Comparison of ENCODE assay signal across 8 cellular contexts in genomic region chr4:56757270-56757746, GRCh38.
DNase-seq lines count a peak whose midpoint lies in the region; ATAC-seq and TF ChIP-seq lines count a peak whose summit lies in the region.

No MANE protein-coding gene starts in this region.

- intact Hi-C loops in activated T-helper 2 cell treated with anti-CD3 and anti-CD28 coated beads, Interferon-gamma antibody, Interleukin-2, Interleukin-4, amounts not matched to agents 10 μg/mL and 5 μg/mL and 100 μg/mL, durations not matched to agents 14 hours and 24 hours and 36 hours (cut with micrococcal nuclease): loop anchor here (5.0 kb wide), 4 partner anchors 35 to 105 kb away; no protein-coding TSS in a partner anchor
- intact Hi-C loops in vagina (cut with DNase I): no loop called here

- no peaks in the 10 kb centered on the region for H3K36me3 Mint-ChIP-seq in activated T-helper 2 cell treated with anti-CD3 and anti-CD28 coated beads, Interferon-gamma antibody, Interleukin-2, Interleukin-4, amounts not matched to agents 10 μg/mL and 5 μg/mL and 100 μg/mL, durations not matched to agents 14 hours and 24 hours and 36 hours (ENCODE audit: low read depth)

- H3K36me3 ChIP-seq in vagina: no peaks in the 10 kb centered on the region

- no peaks in the 10 kb centered on the region for H3K9me3 Mint-ChIP-seq in activated T-helper 2 cell treated with anti-CD3 and anti-CD28 coated beads, Interferon-gamma antibody, Interleukin-2, Interleukin-4, amounts not matched to agents 10 μg/mL and 5 μg/mL and 100 μg/mL, durations not matched to agents 14 hours and 24 hours and 36 hours

- H3K4me3 ChIP-seq in vagina: no peak overlapping the region

- H3K27me3 ChIP-seq in vagina: no peaks in the 10 kb centered on the region

- TF ChIP-seq CTCF in vagina (IDR thresholded peaks at IDR 0.05): no peak

- peak overlapping the region; percentile 95 for H3K27ac Mint-ChIP-seq in activated T-helper 2 cell treated with anti-CD3 and anti-CD28 coated beads, Interferon-gamma antibody, Interleukin-2, Interleukin-4, amounts not matched to agents 10 μg/mL and 5 μg/mL and 100 μg/mL, durations not matched to agents 14 hours and 24 hours and 36 hours

- peaks cover 18% of the 10 kb centered on the region for H3K4me1 ChIP-seq in vagina

- peak overlapping the region; percentile 2 for H3K4me3 Mint-ChIP-seq in activated T-helper 2 cell treated with anti-CD3 and anti-CD28 coated beads, Interferon-gamma antibody, Interleukin-2, Interleukin-4, amounts not matched to agents 10 μg/mL and 5 μg/mL and 100 μg/mL, durations not matched to agents 14 hours and 24 hours and 36 hours (ENCODE audit: low read depth)

- H3K27me3 Mint-ChIP-seq in activated T-helper 2 cell treated with anti-CD3 and anti-CD28 coated beads, Interferon-gamma antibody, Interleukin-2, Interleukin-4, amounts not matched to agents 10 μg/mL and 5 μg/mL and 100 μg/mL, durations not matched to agents 14 hours and 24 hours and 36 hours (ENCODE audit: low read depth): peaks cover 8% of the 10 kb centered on the region

- DNase-seq in Daoy (ENCODE audit: low read depth) (peak; percentile 60), HT1080 (ENCODE audit: low read depth) (peak; percentile 88), islet precursor cell (peak; percentile 88), vagina (ENCODE audit: extremely low spot score in 2 of 2) (no peak), NCI-H524 treated with DMSO at 0.1 percent for 48 hours (lab: John Stamatoyannopoulos, UW) (no peak), NCI-H187 treated with DMSO at 0.1 percent for 48 hours (lab: John Stamatoyannopoulos, UW) (no peak)
- peak; percentile 12 for DNase-seq in activated T-helper 2 cell treated with anti-CD3 and anti-CD28 coated beads, Interferon-gamma antibody, Interleukin-2, Interleukin-4, amounts not matched to agents 10 μg/mL and 5 μg/mL and 100 μg/mL, durations not matched to agents 14 hours and 24 hours and 36 hours (ENCODE audit: low spot score)

- H3K9me3 ChIP-seq in vagina: no peaks in the 10 kb centered on the region

- no peak for TF ChIP-seq POLR2A in vagina (IDR thresholded peaks at IDR 0.05)

- ATAC-seq in GM21576 (IDR thresholded peaks at IDR 0.05; ENCODE audit: unreplicated experiment): peak; percentile 40

- H3K27ac ChIP-seq in vagina: peak overlapping the region; percentile 78

- peaks cover 41% of the 10 kb centered on the region for H3K4me1 Mint-ChIP-seq in activated T-helper 2 cell treated with anti-CD3 and anti-CD28 coated beads, Interferon-gamma antibody, Interleukin-2, Interleukin-4, amounts not matched to agents 10 μg/mL and 5 μg/mL and 100 μg/mL, durations not matched to agents 14 hours and 24 hours and 36 hours (ENCODE audit: low read depth)

Comparison
In these comparisons a context has a peak if more than half of its experiments do, and no peak if none do; other contexts are left out.
1. DNase-seq: peak in Daoy (single experiment), HT1080 (single experiment), activated T-helper 2 cell treated with anti-CD3 and anti-CD28 coated beads, Interferon-gamma antibody, Interleukin-2, Interleukin-4, amounts not matched to agents 10 μg/mL and 5 μg/mL and 100 μg/mL, durations not matched to agents 14 hours and 24 hours and 36 hours (single experiment) and islet precursor cell (single experiment); none in vagina (0 of 2), NCI-H524 treated with DMSO at 0.1 percent for 48 hours (single experiment) and NCI-H187 treated with DMSO at 0.1 percent for 48 hours (single experiment).